ENCODE assay signal across 24 cellular contexts in genomic region chr3:178505832-178506231, GRCh38. TPM values are rescaled to one million over a fixed set of nuclear protein-coding genes. Genes with fewer than 3 reads are reported as not detected.
"Had no signal": no experiment of that assay in that cellular context is flagged by ENCODE, and none has a peak within 500 bp of the region (broad histone marks: within the 10 kb centered on the region; RNA-seq: fewer than 3 reads in every experiment).

No MANE protein-coding gene starts in this region.

- H3K27ac ChIP-seq: SJSA1, SK-N-MC had no signal

- DNase-seq: IMR-90, Karpas-422, KG1, MG63, NCI-H1092, NCI-H1105 treated with DMSO at 0.1 percent for 48 hours, NCI-H1417 treated with DMSO at 0.1 percent for 48 hours, NCI-H1694 treated with DMSO at 0.1 percent for 48 hours, NCI-H1930, NCI-H2081 treated with DMSO at 0.1 percent for 48 hours, NCI-H2171, NCI-H226, NCI-H446, NCI-H510A, NCI-H524 treated with DMSO at 0.1 percent for 48 hours, NCI-H774, Right ventricle myocardium superior, RPMI8226, SIG-M5 had no signal

- H3K4me3 ChIP-seq: MG63, SJSA1, SK-N-MC had no signal

- FAIRE-seq: HepG2, RCC 7860 had no signal

- H3K4me1 ChIP-seq: SJSA1 had no signal

- H3K9me3 ChIP-seq: MG63, SJSA1 had no signal

- H3K27me3 ChIP-seq: MG63, SJSA1 had no signal

- ATAC-seq: HepG2 had no signal

- H3K36me3 ChIP-seq: MG63, SJSA1 had no signal

RNA-seq across cellular contexts. Expression of gene KCNMB2, which starts 30.4 kb away (rescaled TPM):
- total RNA-seq: HepG2, HT1080, IMR-90, SJSA1 had no signal
- polyA plus RNA-seq: HepG2, IMR-90 had no signal
